Comparison of ENCODE assay signal across 8 cellular contexts in genomic region chr15:62391565-62392262, GRCh38. TPM values are rescaled to one million over a fixed set of nuclear protein-coding genes. Genes with fewer than 3 reads are reported as not detected.
DNase-seq lines count a peak whose midpoint lies in the region; ATAC-seq and TF ChIP-seq lines count a peak whose summit lies in the region.

No MANE protein-coding gene starts in this region.

- H3K4me1 ChIP-seq in Caco-2 (peaks cover 19% of the 10 kb centered on the region), ectodermal cell (ENCODE audit: control insufficient read depth, insufficient read depth, low read length) (no peaks in the 10 kb centered on the region)

- ATAC-seq in HG03196 (IDR thresholded peaks at IDR 0.05; ENCODE audit: unreplicated experiment), result no peak
- ATAC-seq in HG02642 (IDR thresholded peaks at IDR 0.05; ENCODE audit: poor library complexity, unreplicated experiment), result no peak

- TF ChIP-seq EP300 in Ishikawa (IDR thresholded peaks at IDR 0.05; ENCODE audit: borderline replicate concordance), result no peak

- no peaks in the 10 kb centered on the region for H3K9me3 ChIP-seq in Caco-2
- no peaks in the 10 kb centered on the region for H3K9me3 ChIP-seq in ectodermal cell (ENCODE audit: control insufficient read depth, low read length)

- H3K9me3 Mint-ChIP-seq in Caco-2 (ENCODE audit: unreplicated experiment), result no peaks in the 10 kb centered on the region

- DNase-seq in Caco-2 (peak; percentile 46 to 64), lower leg skin (ENCODE audit: low spot score in 2 of 2) (peak in 1 of 2 donors; percentile 90)
- DNase-seq in activated CD4-positive, alpha-beta T cell treated with anti-CD3 and anti-CD28 coated beads, Interleukin-2, amount 50 U/mL, for 1 hour, result peak; percentile 8
- DNase-seq in stimulated activated CD4-positive, alpha-beta T cell treated with anti-CD3 and anti-CD28 coated beads, Interleukin-4, amount 100 ng/mL, for 48 hours (ENCODE audit: low read depth in 2 of 2), result peak; percentile 18 to 19

- POLR2A ChIA-PET in Caco-2 (lab: Charles Lee), result interaction anchor here (0.6 to 1.0 kb wide), 5 partner anchors 22 to 137 kb away, joined by 3 to 6 read pairs (median 4); no protein-coding TSS in a partner anchor

- H3K4me3 ChIP-seq in Caco-2 (ENCODE audit: low read depth, low read length) (peak overlapping the region; percentile 97), ectodermal cell (ENCODE audit: insufficient read depth, low read depth, low read length) (peak overlapping the region; percentile 72), lower leg skin (ENCODE audit: low read depth, poor library complexity, severe bottlenecking) (peak overlapping the region; percentile 94)

- H3K36me3 ChIP-seq in Caco-2 (ENCODE audit: control insufficient read depth, insufficient read depth, low read length) (no peaks in the 10 kb centered on the region; the same call in 1 of the 2 replicates), ectodermal cell (ENCODE audit: control insufficient read depth, insufficient read depth, low read length) (no peaks in the 10 kb centered on the region)

- TF ChIP-seq POLR2A in lower leg skin (IDR thresholded peaks at IDR 0.05), result no peak

- H3K4me3 Mint-ChIP-seq in Caco-2 (ENCODE audit: unreplicated experiment), result peak overlapping the region; percentile 95

- 1% methylated on average over 74 of the region's 74 CpGs for WGBS in ectodermal cell, 2 experiments
- 0% methylated on average over 26 to 37 of the region's 74 CpGs for WGBS in lower leg skin, 2 donors

- H3K36me3 Mint-ChIP-seq in Caco-2 (ENCODE audit: insufficient read depth, unreplicated experiment), result peaks cover 39% of the 10 kb centered on the region

- TF ChIP-seq CTCF in Caco-2 (IDR thresholded peaks at IDR 0.05; ENCODE audit: insufficient read depth in 1 of 2, low read depth in 1 of 2, low read length in 1 of 2, severe bottlenecking in 1 of 2, unreplicated experiment in 1 of 2), result peak in 1 of 2 experiments; percentile 28
- no peak for TF ChIP-seq CTCF in lower leg skin (IDR thresholded peaks at IDR 0.05)

- no peaks in the 10 kb centered on the region for H3K27me3 Mint-ChIP-seq in Caco-2 (ENCODE audit: insufficient read depth, unreplicated experiment)

- TF ChIP-seq RAD21 in Ishikawa (IDR thresholded peaks at IDR 0.05; ENCODE audit: low read depth), result peak; percentile 31; the same call in 1 of the 2 replicates

- BruUV-seq in Caco-2 (replicated peaks; lab: Mats Ljungman, UMichigan), result TSS peak; percentile 70

- H3K27me3 ChIP-seq in Caco-2 (replicated peaks; ENCODE audit: control insufficient read depth, insufficient read depth, low read length) (no peaks in the 10 kb centered on the region), ectodermal cell (ENCODE audit: control insufficient read depth, insufficient read depth, low read length, poor library complexity, severe bottlenecking) (peaks cover 18% of the 10 kb centered on the region)

- H3K27ac ChIP-seq in ectodermal cell (ENCODE audit: insufficient read depth, low read depth, low read length, poor library complexity, severe bottlenecking), result no peak overlapping the region

- CTCF ChIA-PET in Caco-2 (lab: Charles Lee), result interaction anchor here (1.6 to 1.7 kb wide), 2 partner anchors 40 to 158 kb away, joined by 5 to 9 read pairs; no protein-coding TSS in a partner anchor

- peak overlapping the region; percentile 93 for H3K27ac Mint-ChIP-seq in Caco-2 (ENCODE audit: unreplicated experiment)

- intact Hi-C loops in Caco-2 (cut with micrococcal nuclease; ENCODE audit: unreplicated experiment) (loop anchor here (1.0 to 5.0 kb wide), 4 partner anchors 40 to 157 kb away; no protein-coding TSS in a partner anchor), lower leg skin (cut with DNase I; ENCODE audit: low total_unique reads) (no loop called here)

- peaks cover 13% of the 10 kb centered on the region for H3K4me1 Mint-ChIP-seq in Caco-2 (ENCODE audit: low read depth, unreplicated experiment)

TF ChIP-seq in Ishikawa, 13 proteins besides CTCF, POLR2A, EP300 and RAD21:
- TF ChIP-seq FOXM1 (IDR thresholded peaks at IDR 0.05; ENCODE audit: borderline replicate concordance, low read depth), result no peak
- 0 out of 2 replicates have a peak, but pooled peaks have one; percentile 1 for TF ChIP-seq ZBTB7A (IDR thresholded peaks at IDR 0.05; ENCODE audit: low read depth)
- peak; percentile 84 for TF ChIP-seq MAX (IDR thresholded peaks at IDR 0.05)

RNA-seq across cellular contexts. Expression of gene TLN2, which starts 1.4 kb away (rescaled TPM):
- total RNA-seq in Caco-2 (2022) (75.7 and 77.5 TPM in 2 replicates), lower leg skin (10 to 100 TPM in 2 of 4 donors, 1 to 10 TPM in 2; 6.2 to 20.1 (median 13.0) TPM)
- 14.7 TPM for polyA plus RNA-seq in ectodermal cell (2013, experiment 1 of 4)
- 16.9 TPM for polyA plus RNA-seq in ectodermal cell (2013, experiment 2 of 4)
- 12.2 TPM for polyA plus RNA-seq in ectodermal cell (2013, experiment 3 of 4)
- 12.7 TPM for polyA plus RNA-seq in ectodermal cell (2013, experiment 4 of 4)
